17 cellular contexts compared by ENCODE assay signal in genomic region chr1:201475121-201475520, GRCh38. TPM values are rescaled to one million over a fixed set of nuclear protein-coding genes. Genes with fewer than 3 reads are reported as not detected.
"Had no signal": no experiment of that assay in that cellular context is flagged by ENCODE, and none has a peak within 500 bp of the region (broad histone marks: within the 10 kb centered on the region; RNA-seq: fewer than 3 reads in every experiment).

No MANE protein-coding gene starts in this region.

- H3K4me3 Mint-ChIP-seq: activated CD4-positive, alpha-beta T cell treated with anti-CD3 and anti-CD28 coated beads, Interleukin-2, amount 10 ng/mL, durations not matched to agents 7 days and 5 days; activated naive CD8-positive, alpha-beta T cell treated with anti-CD3 and anti-CD28 coated beads for 36 hours; neural crest cell; stimulated activated naive CD8-positive, alpha-beta T cell treated with anti-CD3 and anti-CD28 coated beads, Interleukin-15, Interleukin-2, amounts not matched to agents 100 ng/mL and 50 ng/mL, for 24 hours had no signal

- H3K27ac Mint-ChIP-seq: activated CD4-positive, alpha-beta T cell treated with anti-CD3 and anti-CD28 coated beads, Interleukin-2, amount 10 ng/mL, durations not matched to agents 7 days and 5 days; activated naive CD8-positive, alpha-beta T cell treated with anti-CD3 and anti-CD28 coated beads for 36 hours; brain; stimulated activated naive CD8-positive, alpha-beta T cell treated with anti-CD3 and anti-CD28 coated beads, Interleukin-15, Interleukin-2, amounts not matched to agents 100 ng/mL and 50 ng/mL, for 24 hours had no signal

- H3K27ac ChIP-seq: upper lobe of right lung had no signal

- H3K4me3 ChIP-seq: prostate gland, upper lobe of right lung had no signal

- ATAC-seq: right cardiac atrium, upper lobe of right lung had no signal

- H3K36me3 Mint-ChIP-seq: activated naive CD8-positive, alpha-beta T cell treated with anti-CD3 and anti-CD28 coated beads for 36 hours; brain had no signal

- H3K9me3 Mint-ChIP-seq: activated CD4-positive, alpha-beta T cell treated with anti-CD3 and anti-CD28 coated beads, Interleukin-2, amount 10 ng/mL, durations not matched to agents 7 days and 5 days; activated naive CD8-positive, alpha-beta T cell treated with anti-CD3 and anti-CD28 coated beads for 36 hours; neural crest cell; stimulated activated naive CD8-positive, alpha-beta T cell treated with anti-CD3 and anti-CD28 coated beads, Interleukin-15, Interleukin-2, amounts not matched to agents 100 ng/mL and 50 ng/mL, for 24 hours had no signal

- H3K4me1 ChIP-seq: prostate gland had no signal

- H3K9me3 ChIP-seq: prostate gland, upper lobe of right lung had no signal

- DNase-seq: activated CD4-positive, alpha-beta T cell treated with anti-CD3 and anti-CD28 coated beads, Interleukin-2, amount 10 ng/mL, durations not matched to agents 7 days and 5 days; activated CD8-positive, alpha-beta memory T cell treated with anti-CD3 and anti-CD28 coated beads, Interleukin-2, amount 50 U/mL, for 48 hours; activated naive CD8-positive, alpha-beta T cell treated with anti-CD3 and anti-CD28 coated beads for 36 hours; amygdala; cortex of kidney; effector CD8-positive, alpha-beta T cell; hypothalamus; upper lobe of right lung had no signal

- H3K36me3 ChIP-seq: prostate gland, upper lobe of right lung had no signal

- H3K4me1 Mint-ChIP-seq: activated naive CD8-positive, alpha-beta T cell treated with anti-CD3 and anti-CD28 coated beads for 36 hours had no signal

- H3K27me3 ChIP-seq: upper lobe of right lung had no signal

RNA-seq across cellular contexts. Expression of gene TNNI1, which starts 53.6 kb away (rescaled TPM):
- total RNA-seq: activated CD4-positive, alpha-beta T cell treated with anti-CD3 and anti-CD28 coated beads, Interleukin-2, amount 10 ng/mL, durations not matched to agents 7 days and 5 days; activated naive CD8-positive, alpha-beta T cell treated with anti-CD3 and anti-CD28 coated beads for 36 hours; kidney epithelial cell; lower leg skin; osteoblast; temporal lobe had no signal
